ENCODE assay signal across 9 cellular contexts in the genomic region with DNA sequence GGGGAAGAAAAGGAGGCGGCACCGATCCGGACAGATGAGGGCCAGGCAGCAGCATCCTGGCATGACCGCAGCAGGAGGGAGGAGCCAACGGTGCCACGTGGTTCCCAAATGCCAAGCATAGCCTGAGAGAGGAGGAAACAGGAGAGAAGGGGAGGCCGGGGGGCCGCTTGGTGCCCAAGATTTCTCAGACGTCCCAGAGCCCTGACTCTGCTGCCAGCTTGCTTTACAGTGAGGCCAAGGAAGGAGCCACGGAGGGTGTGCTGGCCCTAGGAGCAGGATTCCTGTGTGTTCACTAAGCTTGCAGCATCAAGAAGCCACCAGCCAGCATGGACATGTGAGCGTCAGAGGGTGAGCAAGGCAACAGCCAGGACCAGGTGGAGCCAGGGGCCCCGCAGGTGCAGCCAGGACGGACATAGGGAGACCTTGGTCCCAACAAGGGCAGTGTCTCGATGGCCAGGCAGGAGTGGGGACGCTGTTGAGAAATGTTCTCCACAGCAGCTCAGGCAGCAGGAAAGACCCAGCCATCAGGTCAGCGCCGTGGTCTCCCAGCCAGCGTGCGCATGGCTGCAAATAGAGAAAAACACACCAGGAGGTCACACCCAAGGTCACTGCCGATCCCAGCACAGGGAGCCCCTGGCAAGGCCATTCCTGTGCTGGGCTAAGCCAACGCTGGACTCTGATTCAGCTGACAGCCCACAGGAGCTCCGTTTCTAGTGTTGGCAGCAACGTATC.
DNase-seq lines count a peak whose midpoint lies in the region; ATAC-seq and TF ChIP-seq lines count a peak whose summit lies in the region.
"Had no signal": no experiment of that assay in that cellular context is flagged by ENCODE, and none has a peak within 500 bp of the region (broad histone marks: within the 10 kb centered on the region; RNA-seq: fewer than 3 reads in every experiment).

No MANE protein-coding gene starts in this region.

- no peak overlapping the region for H2AFZ ChIP-seq in neural progenitor cell (replicated peaks)

- H3K4me3 Mint-ChIP-seq in central memory CD8-positive, alpha-beta T cell, result peak overlapping the region; percentile 82
- H3K4me3 Mint-ChIP-seq in neural progenitor cell, result peak overlapping the region; percentile 41

- peaks cover 10% of the 10 kb centered on the region for H3K36me3 Mint-ChIP-seq in central memory CD8-positive, alpha-beta T cell (ENCODE audit: insufficient read depth)
- no peaks in the 10 kb centered on the region for H3K36me3 Mint-ChIP-seq in neural progenitor cell

- H3K27ac Mint-ChIP-seq in central memory CD8-positive, alpha-beta T cell (ENCODE audit: low read depth), result peak overlapping the region; percentile 95
- H3K27ac Mint-ChIP-seq in neural progenitor cell, result no peak overlapping the region

- ATAC-seq in central memory CD8-positive, alpha-beta T cell (replicated peaks; ENCODE audit: extremely low read depth, poor library complexity, severe bottlenecking), result no peak
- ATAC-seq in left colon (no peak), GM18907 (IDR thresholded peaks at IDR 0.05; ENCODE audit: unreplicated experiment) (no peak), GM18867 (IDR thresholded peaks at IDR 0.05; ENCODE audit: unreplicated experiment) (no peak)

- H3K27me3 Mint-ChIP-seq in central memory CD8-positive, alpha-beta T cell, result peaks cover 7% of the 10 kb centered on the region
- peaks cover 14% of the 10 kb centered on the region for H3K27me3 Mint-ChIP-seq in neural progenitor cell (ENCODE audit: insufficient read depth, low read depth)

- TF ChIP-seq CTCF in neural progenitor cell (IDR thresholded peaks at IDR 0.05), result no peak

- peaks cover 8% of the 10 kb centered on the region for H3K9me3 Mint-ChIP-seq in central memory CD8-positive, alpha-beta T cell
- H3K9me3 Mint-ChIP-seq in neural progenitor cell, result peaks cover 20% of the 10 kb centered on the region

- intact Hi-C loops in left colon (cut with DNase I, micrococcal nuclease), result no loop called here

- peak overlapping the region in 9 of 11 experiments; percentile 51 to 74 (median 67); a peak in 18 of 22 replicates for H3K27ac ChIP-seq in BLaER1 treated with 17β-estradiol and CSF1 and Interleukin-3, amounts not matched to agents 10 nM and 100 nM
- H3K27ac ChIP-seq in neural progenitor cell, result no peak overlapping the region
- H3K27ac ChIP-seq: ovary had no signal

- peaks cover 54 to 79% (median 61%) of the 10 kb centered on the region in 10 experiments for H3K4me1 ChIP-seq in BLaER1 treated with 17β-estradiol and CSF1 and Interleukin-3, amounts not matched to agents 10 nM and 100 nM
- peaks cover 24% of the 10 kb centered on the region for H3K4me1 ChIP-seq in neural progenitor cell

- H3F3A ChIP-seq in neural progenitor cell (ENCODE audit: low read depth), result peaks cover 12% of the 10 kb centered on the region

- H4K20me1 ChIP-seq in BLaER1 treated with 17β-estradiol and CSF1 and Interleukin-3, amounts not matched to agents 10 nM and 100 nM, result no peaks in the 10 kb centered on the region
- H4K20me1 ChIP-seq in neural progenitor cell (ENCODE audit: low read depth), result no peaks in the 10 kb centered on the region

- TF ChIP-seq RAD21 in Ishikawa (IDR thresholded peaks at IDR 0.05; ENCODE audit: low read depth), result no peak

- DNase-seq in central memory CD8-positive, alpha-beta T cell (ENCODE audit: low spot score in 2 of 2), result no peak
- DNase-seq in neural progenitor cell (ENCODE audit: low spot score), result no peak
- no peak for DNase-seq in left colon
- no peak for DNase-seq in activated CD4-positive, CD25-positive, alpha-beta regulatory T cell treated with anti-CD3 and anti-CD28 coated beads, Interleukin-2, amount 50 U/mL, for 72 hours

- TF ChIP-seq EP300 in Ishikawa (IDR thresholded peaks at IDR 0.05; ENCODE audit: borderline replicate concordance), result no peak

- H3K79me2 ChIP-seq in neural progenitor cell (ENCODE audit: low read depth), result no peaks in the 10 kb centered on the region

- H3K4me2 ChIP-seq in BLaER1 treated with 17β-estradiol and CSF1 and Interleukin-3, amounts not matched to agents 10 nM and 100 nM, result peak overlapping the region; percentile 67 to 92 (median 81)
- no peak overlapping the region for H3K4me2 ChIP-seq in neural progenitor cell

- peaks cover 56% of the 10 kb centered on the region for H3K4me1 Mint-ChIP-seq in central memory CD8-positive, alpha-beta T cell
- peaks cover 47% of the 10 kb centered on the region for H3K4me1 Mint-ChIP-seq in neural progenitor cell

- peak overlapping the region; percentile 28 to 70 (median 57); a peak in 18 of 22 replicates for H3K9ac ChIP-seq in BLaER1 treated with 17β-estradiol and CSF1 and Interleukin-3, amounts not matched to agents 10 nM and 100 nM
- H3K9ac ChIP-seq in neural progenitor cell, result no peak overlapping the region

- H3K27me3 ChIP-seq in BLaER1 treated with 17β-estradiol and CSF1 and Interleukin-3, amounts not matched to agents 10 nM and 100 nM, result peaks cover 0 to 14% (median 2%) of the 10 kb centered on the region in 11 experiments; a peak in 6 of 22 replicates
- no peaks in the 10 kb centered on the region for H3K27me3 ChIP-seq in neural progenitor cell
- H3K27me3 ChIP-seq: ovary had no signal

- H3K36me3 ChIP-seq in BLaER1 treated with 17β-estradiol and CSF1 and Interleukin-3, amounts not matched to agents 10 nM and 100 nM, result peaks cover 0 to 10% (median 0%) of the 10 kb centered on the region in 11 experiments; a peak in 1 of 22 replicates
- no peaks in the 10 kb centered on the region for H3K36me3 ChIP-seq in neural progenitor cell
- H3K36me3 ChIP-seq: ovary had no signal

- H3K9me3 ChIP-seq in BLaER1 treated with 17β-estradiol and CSF1 and Interleukin-3, amounts not matched to agents 10 nM and 100 nM (replicated peaks in 1 of 11), result peaks cover 25 to 39% (median 29%) of the 10 kb centered on the region in 11 experiments
- H3K9me3 ChIP-seq in neural progenitor cell (ENCODE audit: low read depth), result no peaks in the 10 kb centered on the region
- H3K9me3 ChIP-seq: ovary had no signal

- H3K4me3 ChIP-seq in BLaER1 treated with 17β-estradiol and CSF1 and Interleukin-3, amounts not matched to agents 10 nM and 100 nM, result peak overlapping the region in 6 of 10 experiments; percentile 3 to 39 (median 20); a peak in 7 of 20 replicates
- no peak overlapping the region for H3K4me3 ChIP-seq in neural progenitor cell
- H3K4me3 ChIP-seq: ovary had no signal

TF ChIP-seq in Ishikawa, 13 proteins besides CTCF, POLR2A, EP300 and RAD21:
- no peak for TF ChIP-seq CREB1 (IDR thresholded peaks at IDR 0.05; ENCODE audit: low read depth)
- no peak for TF ChIP-seq FOXM1 (IDR thresholded peaks at IDR 0.05; ENCODE audit: borderline replicate concordance, low read depth)
- TF ChIP-seq TEAD4 (IDR thresholded peaks at IDR 0.05), result no peak
- no peak for TF ChIP-seq EGR1 (IDR thresholded peaks at IDR 0.05)
- TF ChIP-seq USF1 (IDR thresholded peaks at IDR 0.05), result peak; percentile 64; the same call in 1 of the 2 replicates
- no peak for TF ChIP-seq ZBTB7A (IDR thresholded peaks at IDR 0.05; ENCODE audit: low read depth)
- TF ChIP-seq, protein P1, sequence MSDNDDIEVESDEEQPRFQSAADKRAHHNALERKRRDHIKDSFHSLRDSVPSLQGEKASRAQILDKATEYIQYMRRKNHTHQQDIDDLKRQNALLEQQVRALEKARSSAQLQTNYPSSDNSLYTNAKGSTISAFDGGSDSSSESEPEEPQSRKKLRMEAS (IDR thresholded peaks at IDR 0.05), result no peak
- TF ChIP-seq TCF12 (IDR thresholded peaks at IDR 0.05; ENCODE audit: low read depth), result no peak
